Comparison of ENCODE assay signal across 10 cellular contexts in the genomic region with DNA sequence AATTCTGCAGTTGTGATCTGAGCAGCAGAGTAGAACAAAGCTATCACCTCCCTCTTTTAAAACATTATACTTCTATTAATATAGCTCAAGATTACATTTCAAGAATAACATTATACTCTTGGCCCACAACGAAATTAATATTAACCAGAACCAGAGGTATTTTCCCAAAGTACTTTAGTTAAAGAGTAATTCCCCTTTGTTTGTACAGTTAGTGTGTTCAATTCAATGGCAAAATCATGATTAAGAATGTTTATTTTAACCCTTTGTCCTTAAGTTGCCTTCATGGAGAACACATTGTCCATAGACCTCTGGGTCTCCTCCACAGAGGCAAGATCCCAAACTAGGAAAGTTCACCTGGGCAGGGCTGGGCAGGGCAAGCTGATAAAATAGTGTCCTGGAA.
"Had no signal": no experiment of that assay in that cellular context is flagged by ENCODE, and none has a peak within 500 bp of the region (broad histone marks: within the 10 kb centered on the region; RNA-seq: fewer than 3 reads in every experiment).

No MANE protein-coding gene starts in this region.

- H3K4me3 ChIP-seq: GM23248, HAP-1, K562 had no signal

- H3K9me3 ChIP-seq: HAP-1 had no signal

- H2AFZ ChIP-seq: GM23248 had no signal

- H3K36me3 ChIP-seq: HAP-1 had no signal

- H3K27ac ChIP-seq: GM23248, HL-60 had no signal

- H3K9ac ChIP-seq: GM23248 had no signal

- H3K4me1 ChIP-seq: HAP-1 had no signal

- FAIRE-seq: K562 had no signal

- ATAC-seq: HCT116, K562 had no signal

- DNase-seq: GM23248, GOT3, H7, HFFc6, IMR-90, KG1 had no signal
